Comparison of ENCODE assay signal across 11 cellular contexts in the genomic region with DNA sequence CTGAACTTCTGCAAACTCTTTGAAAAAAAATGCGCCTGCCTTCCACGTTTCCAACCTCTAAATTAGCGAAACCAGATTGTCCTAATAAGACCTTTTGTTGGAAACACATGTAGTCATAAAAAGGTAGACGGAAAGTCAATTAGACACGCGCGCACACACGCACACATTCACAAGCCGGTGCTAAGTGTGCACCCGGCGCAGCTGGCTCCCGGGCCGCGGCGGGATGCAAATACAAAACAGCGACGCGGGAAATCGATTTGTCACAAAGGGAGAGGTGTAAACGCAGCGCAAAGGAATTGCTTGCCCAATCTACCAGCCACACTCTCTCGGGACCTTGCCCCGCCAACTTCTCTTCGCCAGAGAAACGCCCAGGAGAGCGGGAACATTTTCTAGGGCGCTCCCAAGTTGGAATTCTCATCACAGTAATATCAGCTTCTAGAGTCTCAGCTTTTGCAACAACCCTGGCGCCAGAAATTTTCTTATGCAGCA. TPM values are rescaled to one million over a fixed set of nuclear protein-coding genes. Genes with fewer than 3 reads are reported as not detected.
DNase-seq lines count a peak whose midpoint lies in the region; ATAC-seq and TF ChIP-seq lines count a peak whose summit lies in the region.
"Had no signal": no experiment of that assay in that cellular context is flagged by ENCODE, and none has a peak within 500 bp of the region (broad histone marks: within the 10 kb centered on the region; RNA-seq: fewer than 3 reads in every experiment).

No MANE protein-coding gene starts in this region.

- intact Hi-C loops in CD14-positive monocyte (cut with micrococcal nuclease), result no loop called here

- no peak for TF ChIP-seq CTCF in progenitor cell of endocrine pancreas (IDR thresholded peaks at IDR 0.05; ENCODE audit: unreplicated experiment)
- no peak for TF ChIP-seq CTCF in CD14-positive monocyte (IDR thresholded peaks at IDR 0.05)

- peak overlapping the region; percentile 11 for H3K4me3 Mint-ChIP-seq in progenitor cell of endocrine pancreas (ENCODE audit: low read depth)
- peak overlapping the region in 1 of 2 donors; percentile 81 for H3K4me3 Mint-ChIP-seq in CD14-positive monocyte

- H3K9me3 Mint-ChIP-seq in progenitor cell of endocrine pancreas (ENCODE audit: low read depth) (no peaks in the 10 kb centered on the region), CD14-positive monocyte (peaks cover 2 to 51% (median 37%) of the 10 kb centered on the region in 7 donors)

- peak overlapping the region; percentile 54 for H3K27ac Mint-ChIP-seq in progenitor cell of endocrine pancreas
- H3K27ac Mint-ChIP-seq in CD14-positive monocyte, result no peak overlapping the region

- H3K27me3 Mint-ChIP-seq in progenitor cell of endocrine pancreas, result peaks cover 99% of the 10 kb centered on the region
- H3K27me3 Mint-ChIP-seq in CD14-positive monocyte (ENCODE audit: low read depth in 3 of 3), result peaks cover 92 to 97% (median 93%) of the 10 kb centered on the region in 3 donors

- DNase-seq in NCI-H1417 (lab: John Stamatoyannopoulos, UW) (peak in 2 of 3 experiments; percentile 6 to 31), NCI-H1417 treated with DMSO at 0.1 percent for 48 hours (lab: John Stamatoyannopoulos, UW) (no peak), NCI-H1105 (lab: John Stamatoyannopoulos, UW) (peak; percentile 28), fibroblast of gingiva (ENCODE audit: low read depth) (peak; percentile 92), progenitor cell of endocrine pancreas (ENCODE audit: low spot score, unreplicated experiment) (no peak), CD14-positive monocyte (ENCODE audit: low spot score) (no peak)
- DNase-seq: PC-9 had no signal

- H3K36me3 Mint-ChIP-seq in progenitor cell of endocrine pancreas (ENCODE audit: insufficient read depth) (no peaks in the 10 kb centered on the region), CD14-positive monocyte (peaks cover 2 to 15% of the 10 kb centered on the region in 2 donors)

- H3K4me1 Mint-ChIP-seq in progenitor cell of endocrine pancreas (ENCODE audit: low read depth), result peaks cover 29% of the 10 kb centered on the region
- H3K4me1 Mint-ChIP-seq in CD14-positive monocyte, result peaks cover 23% of the 10 kb centered on the region

- no peak for ATAC-seq in GM21390 (IDR thresholded peaks at IDR 0.05; ENCODE audit: unreplicated experiment)
- ATAC-seq in HG03460 (IDR thresholded peaks at IDR 0.05; ENCODE audit: unreplicated experiment), result no peak

RNA-seq across cellular contexts. Expression of a gene that starts 4.4 kb away (rescaled TPM):
- total RNA-seq in progenitor cell of endocrine pancreas, result 1.5 TPM in 2 replicates
- not detected for polyA plus RNA-seq in CD14-positive monocyte
- total RNA-seq: HT-29, PC-9 had no signal
- polyA plus RNA-seq: keratinocyte had no signal

Comparison
In these comparisons a context has a peak if more than half of its experiments do, and no peak if none do; other contexts are left out.
1. DNase-seq: peak in NCI-H1417 (2 of 3), NCI-H1105 (single experiment) and fibroblast of gingiva (single experiment); none in NCI-H1417 treated with DMSO at 0.1 percent for 48 hours (single experiment), progenitor cell of endocrine pancreas (single experiment) and CD14-positive monocyte (single experiment).